In genomic region chr22:50170453-50171318, GRCh38 we compare ENCODE assay signal across 8 cellular contexts. TPM values are rescaled to one million over a fixed set of nuclear protein-coding genes. Genes with fewer than 3 reads are reported as not detected.
DNase-seq lines count a peak whose midpoint lies in the region; ATAC-seq, FAIRE-seq and TF ChIP-seq lines count a peak whose summit lies in the region.

TSS of gene PANX2 (plus strand) at chr22:50170731. CDS start at chr22:50170731, 0 bp downstream.

- H3K9me3 Mint-ChIP-seq in activated CD4-positive, alpha-beta T cell treated with anti-CD3 and anti-CD28 coated beads, Interleukin-2, amount 10 ng/mL, durations not matched to agents 24 days and 14 days = no peaks in the 10 kb centered on the region
- H3K9me3 Mint-ChIP-seq in activated naive CD4-positive, alpha-beta T cell treated with anti-CD3 and anti-CD28 coated beads, Interleukin-2, amount 50 U/mL, for 72 hours = no peaks in the 10 kb centered on the region

- no peak for FAIRE-seq in frontal cortex (lab: Jason Lieb, UNC)

- no peak for DNase-seq in activated CD4-positive, alpha-beta T cell treated with anti-CD3 and anti-CD28 coated beads, Interleukin-2, amount 10 ng/mL, durations not matched to agents 24 days and 14 days
- no peak for DNase-seq in activated CD4-positive, alpha-beta T cell treated with anti-CD3 and anti-CD28 coated beads for 48 hours
- peak in 1 of 2 donors; percentile 58 for DNase-seq in activated naive CD4-positive, alpha-beta T cell treated with anti-CD3 and anti-CD28 coated beads, Interleukin-2, amount 50 U/mL, for 72 hours (ENCODE audit: low spot score in 2 of 2)
- no peak for DNase-seq in left lobe of liver (ENCODE audit: low spot score)
- peak; percentile 34 to 36 for DNase-seq in thyroid gland
- DNase-seq in frontal cortex (ENCODE audit: low spot score in 2 of 2) = no peak
- no peak for DNase-seq in activated CD8-positive, alpha-beta memory T cell treated with anti-CD3 and anti-CD28 coated beads, Interleukin-2, amount 50 U/mL, for 4 hours

- peaks cover 6% of the 10 kb centered on the region for H3K4me1 Mint-ChIP-seq in activated CD4-positive, alpha-beta T cell treated with anti-CD3 and anti-CD28 coated beads, Interleukin-2, amount 10 ng/mL, durations not matched to agents 24 days and 14 days

- peaks cover 36% of the 10 kb centered on the region for H3K27me3 Mint-ChIP-seq in activated CD4-positive, alpha-beta T cell treated with anti-CD3 and anti-CD28 coated beads, Interleukin-2, amount 10 ng/mL, durations not matched to agents 24 days and 14 days

- peak within 1 kb of the TSS; percentile 73 for H3K27ac Mint-ChIP-seq in activated CD4-positive, alpha-beta T cell treated with anti-CD3 and anti-CD28 coated beads, Interleukin-2, amount 10 ng/mL, durations not matched to agents 24 days and 14 days
- peak within 1 kb of the TSS; percentile 14 to 44 for H3K27ac Mint-ChIP-seq in activated naive CD4-positive, alpha-beta T cell treated with anti-CD3 and anti-CD28 coated beads, Interleukin-2, amount 50 U/mL, for 72 hours

- H3K9me3 ChIP-seq in thyroid gland = no peaks in the 10 kb centered on the region

- H3K36me3 Mint-ChIP-seq in activated CD4-positive, alpha-beta T cell treated with anti-CD3 and anti-CD28 coated beads, Interleukin-2, amount 10 ng/mL, durations not matched to agents 24 days and 14 days (ENCODE audit: low read depth) = no peaks in the 10 kb centered on the region
- no peaks in the 10 kb centered on the region for H3K36me3 Mint-ChIP-seq in activated naive CD4-positive, alpha-beta T cell treated with anti-CD3 and anti-CD28 coated beads, Interleukin-2, amount 50 U/mL, for 72 hours

- H3K27me3 ChIP-seq in thyroid gland = no peaks in the 10 kb centered on the region

- H3K4me1 ChIP-seq in thyroid gland = peaks cover 5 to 16% of the 10 kb centered on the region in 2 donors

- peak in 1 of 2 donors; percentile 14 for TF ChIP-seq POLR2A in thyroid gland (IDR thresholded peaks at IDR 0.05)

- WGBS in thyroid gland, 2 donors = 22 to 42% methylated on average over 6 to 7 of the region's 105 CpGs

- H3K4me3 ChIP-seq in thyroid gland (replicated peaks in 1 of 3) = peak within 1 kb of the TSS in 2 of 3 donors; percentile 35 to 50

- peak within 1 kb of the TSS; percentile 79 for H3K4me3 Mint-ChIP-seq in activated CD4-positive, alpha-beta T cell treated with anti-CD3 and anti-CD28 coated beads, Interleukin-2, amount 10 ng/mL, durations not matched to agents 24 days and 14 days

- no peak for TF ChIP-seq CTCF in thyroid gland (IDR thresholded peaks at IDR 0.05)

- ATAC-seq in activated naive CD4-positive, alpha-beta T cell treated with anti-CD3 and anti-CD28 coated beads, Interleukin-2, amount 50 U/mL, for 72 hours = peak in 1 of 2 donors; percentile 23
- ATAC-seq in left lobe of liver (no peak), HG02759 (IDR thresholded peaks at IDR 0.05; ENCODE audit: unreplicated experiment) (no peak)

- no peak within 1 kb of the TSS for H3K27ac ChIP-seq in thyroid gland

- H3K36me3 ChIP-seq in thyroid gland = no peaks in the 10 kb centered on the region

- intact Hi-C loops in activated CD4-positive, alpha-beta T cell treated with anti-CD3 and anti-CD28 coated beads, Interleukin-2, amount 10 ng/mL, durations not matched to agents 24 days and 14 days (cut with micrococcal nuclease) = no loop called here
- intact Hi-C loops in thyroid gland (cut with DNase I) = no loop called here

RNA-seq across cellular contexts. Expression of gene PANX2, which starts in this region (rescaled TPM):
- total RNA-seq in activated CD4-positive, alpha-beta T cell treated with anti-CD3 and anti-CD28 coated beads, Interleukin-2, amount 10 ng/mL, durations not matched to agents 24 days and 14 days = 1.4 and 1.6 TPM in 2 replicates
- total RNA-seq in activated naive CD4-positive, alpha-beta T cell treated with anti-CD3 and anti-CD28 coated beads, Interleukin-2, amount 50 U/mL, for 72 hours = 1 to 10 TPM; 2.1 to 2.5 TPM
- total RNA-seq in left lobe of liver (10.6 TPM), thyroid gland (10 to 100 TPM in 3 of 4 donors, 1 to 10 TPM in 1; 9.0 to 12.1 (median 10.9) TPM), frontal cortex (2.0 TPM)

Comparison
In these comparisons a context has a peak if more than half of its experiments do, and no peak if none do; other contexts are left out.
1. DNase-seq: peak in thyroid gland (2 of 2); none in activated CD4-positive, alpha-beta T cell treated with anti-CD3 and anti-CD28 coated beads, Interleukin-2, amount 10 ng/mL, durations not matched to agents 24 days and 14 days (single experiment), activated CD4-positive, alpha-beta T cell treated with anti-CD3 and anti-CD28 coated beads for 48 hours (single experiment), left lobe of liver (single experiment), frontal cortex (0 of 2) and activated CD8-positive, alpha-beta memory T cell treated with anti-CD3 and anti-CD28 coated beads, Interleukin-2, amount 50 U/mL, for 4 hours (single experiment).